Comparison of ENCODE assay signal across 8 cellular contexts in genomic region chr18:36179562-36180334, GRCh38. TPM values are rescaled to one million over a fixed set of nuclear protein-coding genes. Genes with fewer than 3 reads are reported as not detected.
A peak's percentile ranks its signal among the peaks of the same experiment; 100 is the strongest.
DNase-seq lines count a peak whose midpoint lies in the region; ATAC-seq and TF ChIP-seq lines count a peak whose summit lies in the region.

No MANE protein-coding gene starts in this region.

- H3K9ac ChIP-seq in parathyroid adenoma = no peak overlapping the region

- H2AFZ ChIP-seq in parathyroid adenoma = peak overlapping the region; percentile 24

- DNase-seq in COLO829 (ENCODE audit: low spot score) = peak; percentile 17
- DNase-seq in RPMI8226 = peak; percentile 44
- peak; percentile 86 for DNase-seq in fibroblast of peridontal ligament (ENCODE audit: extremely low read depth)
- no peak for DNase-seq in NK-92 treated with Interleukin-12 subunit alpha and Interleukin-12 subunit beta, amount 100 ng/mL, for 24 hours (lab: John Stamatoyannopoulos, UW)
- DNase-seq in activated CD4-positive, alpha-beta T cell treated with anti-CD3 and anti-CD28 coated beads for 36 hours = no peak
- no peak for DNase-seq in endothelial cell (ENCODE audit: low spot score)
- no peak for DNase-seq in DMS53 treated with DMSO at 0.1 percent for 48 hours (lab: John Stamatoyannopoulos, UW; ENCODE audit: unreplicated experiment)

- H3K4me2 ChIP-seq in parathyroid adenoma (ENCODE audit: low read length) = peak overlapping the region; percentile 18

- no peaks in the 10 kb centered on the region for H3K4me1 ChIP-seq in parathyroid adenoma

- no peaks in the 10 kb centered on the region for H3K27me3 Mint-ChIP-seq in activated CD4-positive, alpha-beta T cell treated with anti-CD3 and anti-CD28 coated beads for 36 hours
- peaks cover 4% of the 10 kb centered on the region for H3K27me3 Mint-ChIP-seq in endothelial cell (ENCODE audit: unreplicated experiment)

- no peak overlapping the region for H3K4me3 ChIP-seq in parathyroid adenoma (ENCODE audit: low read depth, low read length)

- no peaks in the 10 kb centered on the region for H3K36me3 ChIP-seq in parathyroid adenoma (ENCODE audit: control insufficient read depth, insufficient read depth, low read length)

- no peak overlapping the region for H3K4me3 Mint-ChIP-seq in activated CD4-positive, alpha-beta T cell treated with anti-CD3 and anti-CD28 coated beads for 36 hours
- H3K4me3 Mint-ChIP-seq in endothelial cell (ENCODE audit: unreplicated experiment) = no peak overlapping the region

- no peak for TF ChIP-seq CTCF in parathyroid adenoma (IDR thresholded peaks at IDR 0.05)
- TF ChIP-seq CTCF in endothelial cell (IDR thresholded peaks at IDR 0.05; ENCODE audit: unreplicated experiment) = no peak

- H3K9me3 Mint-ChIP-seq in activated CD4-positive, alpha-beta T cell treated with anti-CD3 and anti-CD28 coated beads for 36 hours (ENCODE audit: low read depth) = no peaks in the 10 kb centered on the region
- no peaks in the 10 kb centered on the region for H3K9me3 Mint-ChIP-seq in endothelial cell (ENCODE audit: unreplicated experiment)

- no peaks in the 10 kb centered on the region for H3K79me2 ChIP-seq in parathyroid adenoma

- H3K36me3 Mint-ChIP-seq in activated CD4-positive, alpha-beta T cell treated with anti-CD3 and anti-CD28 coated beads for 36 hours (ENCODE audit: low read depth) = peaks cover 22% of the 10 kb centered on the region
- no peaks in the 10 kb centered on the region for H3K36me3 Mint-ChIP-seq in endothelial cell (ENCODE audit: low read depth, unreplicated experiment)

- H3K9me3 ChIP-seq in parathyroid adenoma (ENCODE audit: control insufficient read depth, low read length) = no peaks in the 10 kb centered on the region

- no peaks in the 10 kb centered on the region for H3K27me3 ChIP-seq in parathyroid adenoma (ENCODE audit: control insufficient read depth, insufficient read depth, low read length)

- no peaks in the 10 kb centered on the region for H3K4me1 Mint-ChIP-seq in activated CD4-positive, alpha-beta T cell treated with anti-CD3 and anti-CD28 coated beads for 36 hours
- H3K4me1 Mint-ChIP-seq in endothelial cell (ENCODE audit: unreplicated experiment) = peaks cover 30% of the 10 kb centered on the region

- no peak overlapping the region for H3K27ac Mint-ChIP-seq in activated CD4-positive, alpha-beta T cell treated with anti-CD3 and anti-CD28 coated beads for 36 hours
- H3K27ac Mint-ChIP-seq in endothelial cell (ENCODE audit: unreplicated experiment) = no peak overlapping the region

- CTCF ChIA-PET in activated CD4-positive, alpha-beta T cell treated with anti-CD3 and anti-CD28 coated beads for 36 hours (lab: Charles Lee) = no interaction called here

- intact Hi-C loops in activated CD4-positive, alpha-beta T cell treated with anti-CD3 and anti-CD28 coated beads for 36 hours (cut with DNase I, micrococcal nuclease) = no loop called here

- POLR2A ChIA-PET in activated CD4-positive, alpha-beta T cell treated with anti-CD3 and anti-CD28 coated beads for 36 hours (lab: Charles Lee) = no interaction called here

- no peak for ATAC-seq in activated CD4-positive, alpha-beta T cell treated with anti-CD3 and anti-CD28 coated beads for 36 hours

- peak overlapping the region; percentile 39 for H3K27ac ChIP-seq in parathyroid adenoma

RNA-seq across cellular contexts. Expression of gene MOCOS, which starts 7.5 kb away (rescaled TPM):
- under 1 TPM; 0.07 to 0.11 TPM for total RNA-seq in activated CD4-positive, alpha-beta T cell treated with anti-CD3 and anti-CD28 coated beads for 36 hours
- 0.56 TPM for total RNA-seq in endothelial cell (ENCODE audit: unreplicated experiment)

RNA-seq across cellular contexts. Expression of gene ELP2, which starts 50.0 kb away (rescaled TPM):
- total RNA-seq in activated CD4-positive, alpha-beta T cell treated with anti-CD3 and anti-CD28 coated beads for 36 hours = 100 to 1,000 TPM in 1 of 2 experiments, 10 to 100 TPM in 1; 76.5 to 114 TPM
- total RNA-seq in endothelial cell (ENCODE audit: unreplicated experiment) = 90.5 TPM

RNA-seq across cellular contexts. Expression of gene SLC39A6, which starts 50.6 kb away (rescaled TPM):
- total RNA-seq in activated CD4-positive, alpha-beta T cell treated with anti-CD3 and anti-CD28 coated beads for 36 hours = 10 to 100 TPM; 23.9 to 28.6 TPM
- total RNA-seq in endothelial cell (ENCODE audit: unreplicated experiment) = 28.2 TPM

Comparison
In these comparisons a context has a peak if more than half of its experiments do, and no peak if none do; other contexts are left out.
1. DNase-seq: peak in COLO829 (single experiment), RPMI8226 (single experiment) and fibroblast of peridontal ligament (single experiment); none in NK-92 treated with Interleukin-12 subunit alpha and Interleukin-12 subunit beta, amount 100 ng/mL, for 24 hours (single experiment), activated CD4-positive, alpha-beta T cell treated with anti-CD3 and anti-CD28 coated beads for 36 hours (single experiment), endothelial cell (single experiment) and DMS53 treated with DMSO at 0.1 percent for 48 hours (single experiment).